ENCODE assay signal across 9 cellular contexts in the genomic region with DNA sequence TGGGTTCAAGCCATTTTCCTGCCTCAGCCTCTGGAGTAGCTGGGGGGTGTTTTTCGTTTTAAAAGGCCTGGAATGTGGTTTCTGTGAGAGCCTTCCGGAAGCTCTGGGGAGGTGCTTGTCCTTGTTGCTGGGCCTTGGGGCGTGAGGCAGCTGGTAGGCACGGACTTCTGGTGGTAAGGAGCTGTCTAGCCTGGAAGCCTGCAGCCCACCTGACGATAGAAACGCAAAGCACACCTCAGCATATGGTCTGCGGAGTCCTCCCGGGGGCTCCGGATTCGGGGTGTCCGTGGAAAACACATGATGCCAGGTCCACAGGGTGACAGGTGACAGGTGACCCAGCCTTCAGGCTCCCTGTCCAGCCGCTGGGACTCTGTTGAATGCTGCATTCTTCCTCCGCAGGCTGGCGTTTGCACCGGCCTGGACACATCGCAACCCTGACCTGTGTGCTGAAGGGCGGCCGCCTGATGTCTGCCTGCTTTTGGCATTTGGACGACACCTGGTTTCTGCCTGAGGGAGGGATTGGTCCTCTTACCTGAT. TPM values are rescaled to one million over a fixed set of nuclear protein-coding genes. Genes with fewer than 3 reads are reported as not detected.
A peak's percentile ranks its signal among the peaks of the same experiment; 100 is the strongest.
DNase-seq lines count a peak whose midpoint lies in the region; ATAC-seq and TF ChIP-seq lines count a peak whose summit lies in the region.
"Had no signal": no experiment of that assay in that cellular context is flagged by ENCODE, and none has a peak within 500 bp of the region (broad histone marks: within the 10 kb centered on the region; RNA-seq: fewer than 3 reads in every experiment).

No MANE protein-coding gene starts in this region.

- no peaks in the 10 kb centered on the region for H3K36me3 ChIP-seq in ovary

- H3K4me1 Mint-ChIP-seq in IgD-negative memory B cell (peaks cover 13 to 24% (median 23%) of the 10 kb centered on the region in 3 donors), brain (peaks cover 25% of the 10 kb centered on the region), nephron (peaks cover 23% of the 10 kb centered on the region)

- intact Hi-C loops in ovary (cut with DNase I) = no loop called here

- DNase-seq in Daoy (ENCODE audit: low read depth) (peak; percentile 84), ovary (no peak), SHP77 treated with DMSO at 0.1 percent for 48 hours (lab: John Stamatoyannopoulos, UW) (no peak)

- no peak for TF ChIP-seq EP300 in ovary (IDR thresholded peaks at IDR 0.05)

- H3K36me3 Mint-ChIP-seq in IgD-negative memory B cell (no peaks in the 10 kb centered on the region), brain (no peaks in the 10 kb centered on the region), nephron (ENCODE audit: low read depth) (no peaks in the 10 kb centered on the region)

- H3K27me3 ChIP-seq in ovary = no peaks in the 10 kb centered on the region

- ATAC-seq in HG03045 (IDR thresholded peaks at IDR 0.05; ENCODE audit: unreplicated experiment) = no peak
- no peak for ATAC-seq in HG03135 (IDR thresholded peaks at IDR 0.05; ENCODE audit: unreplicated experiment)

- H3K4me3 Mint-ChIP-seq in IgD-negative memory B cell (peak overlapping the region in 3 of 4 donors; percentile 43 to 88 (median 58)), brain (peak overlapping the region in 1 of 5 experiments; percentile 7), nephron (no peak overlapping the region)

- H3K27ac Mint-ChIP-seq in IgD-negative memory B cell (peak overlapping the region; percentile 67 to 88 (median 80)), brain (peak overlapping the region in 4 of 5 experiments; percentile 58 to 86 (median 76)), nephron (peak overlapping the region; percentile 46 to 76 (median 59))

- H3K4me3 ChIP-seq in ovary = no peak overlapping the region
- H3K4me3 ChIP-seq: lung had no signal

- H3K4me1 ChIP-seq in ovary (ENCODE audit: insufficient read depth) = peaks cover 28% of the 10 kb centered on the region

- WGBS in ovary, 3 donors = 43 to 60% (median 49%) methylated on average over 11 to 19 of the region's 19 CpGs

- TF ChIP-seq POLR2A in ovary (IDR thresholded peaks at IDR 0.05) = no peak

- no peaks in the 10 kb centered on the region for H3K9me3 ChIP-seq in ovary

- peaks cover 1% of the 10 kb centered on the region for H3K27me3 Mint-ChIP-seq in IgD-negative memory B cell
- H3K27me3 Mint-ChIP-seq in brain = no peaks in the 10 kb centered on the region
- no peaks in the 10 kb centered on the region for H3K27me3 Mint-ChIP-seq in nephron (ENCODE audit: low read depth)

- TF ChIP-seq CTCF in brain (conservative IDR thresholded peaks at IDR 0.05) = no peak
- no peak for TF ChIP-seq CTCF in nephron (IDR thresholded peaks at IDR 0.05; ENCODE audit: unreplicated experiment in 3 of 3)
- TF ChIP-seq CTCF in ovary (IDR thresholded peaks at IDR 0.05) = no peak

- peak overlapping the region in 1 of 2 donors; percentile 35 for H3K27ac ChIP-seq in ovary

- H3K9me3 Mint-ChIP-seq in IgD-negative memory B cell = no peaks in the 10 kb centered on the region
- no peaks in the 10 kb centered on the region for H3K9me3 Mint-ChIP-seq in brain
- no peaks in the 10 kb centered on the region for H3K9me3 Mint-ChIP-seq in nephron

RNA-seq across cellular contexts. Expression of gene INPP5A, which starts 37.3 kb away (rescaled TPM):
- 26.8 and 32.1 TPM in 2 replicates for total RNA-seq in Daoy (2014; rRNA removed; shearing (Covaris generic))
- 0.94 TPM for polyA plus RNA-seq in IgD-negative memory B cell
- 17.6 TPM for polyA plus RNA-seq in brain (ENCODE audit: insufficient read depth, low read depth, low replicate concordance)
- total RNA-seq in ovary = 10 to 100 TPM; 19.8 to 41.2 (median 35.3) TPM
- 10 to 100 TPM; 20.2 to 41.2 TPM for polyA plus RNA-seq in ovary

Comparison
In these comparisons a context has a peak if more than half of its experiments do, and no peak if none do; other contexts are left out.
1. H3K4me3 Mint-ChIP-seq: peak in IgD-negative memory B cell (3 of 4); none in nephron (0 of 3).
2. Peak in every context shown above with its lines, with median percentiles within 50 percentile points of each other: H3K27ac Mint-ChIP-seq.